Comparison of ENCODE assay signal across 38 cellular contexts in genomic region chr6:73796881-73797280, GRCh38.
"Had no signal": no experiment of that assay in that cellular context is flagged by ENCODE, and none has a peak within 500 bp of the region (broad histone marks: within the 10 kb centered on the region; RNA-seq: fewer than 3 reads in every experiment).

No MANE protein-coding gene starts in this region.

- H3K9me3 ChIP-seq: adrenal gland, body of pancreas, breast epithelium, MG63, Peyer's patch, SJSA1 had no signal

- H3K4me3 ChIP-seq: adrenal gland, body of pancreas, breast epithelium, MG63, Peyer's patch, SJSA1 had no signal

- H3K4me3 Mint-ChIP-seq: activated CD4-positive, alpha-beta T cell treated with anti-CD3 and anti-CD28 coated beads, Interleukin-2, amount 10 ng/mL, durations not matched to agents 7 days and 5 days; activated CD8-positive, alpha-beta T cell treated with anti-CD3 and anti-CD28 coated beads, Interleukin-2, amount 10 ng/mL, durations not matched to agents 7 days and 5 days; activated naive CD4-positive, alpha-beta T cell treated with anti-CD3 and anti-CD28 coated beads, Interleukin-2, amount 50 U/mL, for 24 hours; activated naive CD8-positive, alpha-beta T cell treated with anti-CD3 and anti-CD28 coated beads, Interleukin-2, amount 10 ng/mL, durations not matched to agents 7 days and 5 days; activated T-cell treated with anti-CD3 and anti-CD28 coated beads, Interleukin-2, amount 50 U/mL, for 24 hours had no signal

- ATAC-seq: activated CD8-positive, alpha-beta T cell treated with anti-CD3 and anti-CD28 coated beads, Interleukin-2, amount 10 ng/mL, durations not matched to agents 7 days and 5 days; body of pancreas; PC-3 had no signal

- DNase-seq: activated CD4-positive, alpha-beta T cell treated with anti-CD3 and anti-CD28 coated beads for 1 hour; activated CD4-positive, alpha-beta T cell treated with anti-CD3 and anti-CD28 coated beads, Interleukin-2, amount 10 ng/mL, durations not matched to agents 7 days and 5 days; activated CD4-positive, alpha-beta T cell treated with anti-CD3 and anti-CD28 coated beads, Interleukin-2, amount 50 U/mL, for 48 hours; activated CD4-positive, CD25-positive, alpha-beta regulatory T cell; activated CD8-positive, alpha-beta T cell treated with anti-CD3 and anti-CD28 coated beads, Interleukin-2, amount 10 ng/mL, durations not matched to agents 7 days and 5 days; activated gamma-delta T cell; activated naive CD4-positive, alpha-beta T cell treated with Interleukin-2 at 50 U/mL for 16 hours; activated naive CD8-positive, alpha-beta T cell treated with anti-CD3 and anti-CD28 coated beads, Interleukin-2, amount 10 ng/mL, durations not matched to agents 7 days and 5 days; activated T-cell treated with anti-CD3 and anti-CD28 coated beads, Interleukin-2, amount 50 U/mL, for 24 hours; adrenal gland; body of pancreas; Karpas-422; KBM-7; MG63; NCI-H1048; NCI-H1105 treated with DMSO at 0.1 percent for 48 hours; NCI-H1436; NCI-H1694 treated with DMSO at 0.1 percent for 48 hours; NCI-H2029 treated with DMSO at 0.1 percent for 48 hours; NCI-H2107; NCI-H2171; NCI-H510A; NCI-H526; NCI-H748 treated with DMSO at 0.1 percent for 48 hours; NK-92 treated with Interleukin-12 subunit alpha and Interleukin-12 subunit beta, amount 100 ng/mL, for 24 hours; PC-3; Peyer's patch; RPMI8226; SHP77 treated with DMSO at 0.1 percent for 48 hours; SW 1271; T-helper 1 cell; T-helper 2 cell; T-helper 9 cell; WERI-Rb-1 had no signal

- H3K4me1 ChIP-seq: adrenal gland, body of pancreas, breast epithelium, Peyer's patch, SJSA1 had no signal

- H3K27ac Mint-ChIP-seq: activated CD8-positive, alpha-beta T cell treated with anti-CD3 and anti-CD28 coated beads, Interleukin-2, amount 10 ng/mL, durations not matched to agents 7 days and 5 days; activated naive CD4-positive, alpha-beta T cell treated with anti-CD3 and anti-CD28 coated beads, Interleukin-2, amount 50 U/mL, for 24 hours; activated naive CD8-positive, alpha-beta T cell treated with anti-CD3 and anti-CD28 coated beads, Interleukin-2, amount 10 ng/mL, durations not matched to agents 7 days and 5 days; activated T-cell treated with anti-CD3 and anti-CD28 coated beads, Interleukin-2, amount 50 U/mL, for 24 hours; activated T-helper 2 cell treated with anti-CD3 and anti-CD28 coated beads, Interferon-gamma antibody, Interleukin-2, Interleukin-4, amounts not matched to agents 10 μg/mL and 5 μg/mL and 100 μg/mL, durations not matched to agents 14 hours and 24 hours and 36 hours had no signal

- H3K27me3 Mint-ChIP-seq: activated CD4-positive, alpha-beta T cell treated with anti-CD3 and anti-CD28 coated beads, Interleukin-2, amount 10 ng/mL, durations not matched to agents 7 days and 5 days; activated naive CD4-positive, alpha-beta T cell treated with anti-CD3 and anti-CD28 coated beads, Interleukin-2, amount 50 U/mL, for 24 hours; activated T-cell treated with anti-CD3 and anti-CD28 coated beads, Interleukin-2, amount 50 U/mL, for 24 hours had no signal

- H3K36me3 ChIP-seq: adrenal gland, breast epithelium, Peyer's patch, WERI-Rb-1 had no signal

- H3K9me3 Mint-ChIP-seq: activated CD4-positive, alpha-beta T cell treated with anti-CD3 and anti-CD28 coated beads, Interleukin-2, amount 10 ng/mL, durations not matched to agents 7 days and 5 days; activated naive CD4-positive, alpha-beta T cell treated with anti-CD3 and anti-CD28 coated beads, Interleukin-2, amount 50 U/mL, for 24 hours; activated naive CD8-positive, alpha-beta T cell treated with anti-CD3 and anti-CD28 coated beads, Interleukin-2, amount 10 ng/mL, durations not matched to agents 7 days and 5 days; activated T-cell treated with anti-CD3 and anti-CD28 coated beads, Interleukin-2, amount 50 U/mL, for 24 hours; activated T-helper 2 cell treated with anti-CD3 and anti-CD28 coated beads, Interferon-gamma antibody, Interleukin-2, Interleukin-4, amounts not matched to agents 10 μg/mL and 5 μg/mL and 100 μg/mL, durations not matched to agents 14 hours and 24 hours and 36 hours had no signal

- H3K4me1 Mint-ChIP-seq: activated CD4-positive, alpha-beta T cell treated with anti-CD3 and anti-CD28 coated beads, Interleukin-2, amount 10 ng/mL, durations not matched to agents 7 days and 5 days; activated naive CD4-positive, alpha-beta T cell treated with anti-CD3 and anti-CD28 coated beads, Interleukin-2, amount 50 U/mL, for 24 hours; activated naive CD8-positive, alpha-beta T cell treated with anti-CD3 and anti-CD28 coated beads, Interleukin-2, amount 10 ng/mL, durations not matched to agents 7 days and 5 days had no signal

- H3K27ac ChIP-seq: adrenal gland, body of pancreas, breast epithelium, Peyer's patch, SJSA1, WERI-Rb-1 had no signal

- H3K27me3 ChIP-seq: adrenal gland, body of pancreas, breast epithelium, MG63, Peyer's patch, SJSA1 had no signal
